In the genomic region with DNA sequence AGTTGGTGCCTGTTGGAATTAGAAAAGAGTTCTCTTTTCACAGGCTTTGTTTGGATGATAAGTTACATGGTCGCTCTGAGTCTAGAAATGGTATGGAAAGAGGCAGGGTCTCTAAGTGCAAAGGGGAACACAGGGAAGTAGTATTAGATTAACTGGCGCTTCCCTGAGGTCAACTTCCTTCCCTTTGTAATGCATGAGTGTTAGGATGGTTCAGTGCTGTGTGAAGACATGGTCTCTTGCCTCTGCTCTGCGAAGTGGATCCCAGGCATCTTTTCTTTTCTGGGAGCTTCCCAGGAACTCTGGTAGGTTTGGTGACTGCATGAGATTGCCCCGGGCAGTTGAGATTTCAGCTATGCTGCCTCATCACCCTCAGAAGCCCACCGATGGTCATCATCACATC, we compare ENCODE assay signal across 24 cellular contexts.
"Had no signal": no experiment of that assay in that cellular context is flagged by ENCODE, and none has a peak within 500 bp of the region (broad histone marks: within the 10 kb centered on the region; RNA-seq: fewer than 3 reads in every experiment).

No MANE protein-coding gene starts in this region.

- DNase-seq: activated CD4-positive, alpha-beta memory T cell treated with anti-CD3 and anti-CD28 coated beads, Interleukin-2, amount 10 ng/mL, durations not matched to agents 7 days and 5 days; activated CD4-positive, alpha-beta T cell treated with anti-CD3 and anti-CD28 coated beads for 1 hour; activated CD4-positive, alpha-beta T cell treated with anti-CD3 and anti-CD28 coated beads for 4 hours; activated CD4-positive, alpha-beta T cell treated with anti-CD3 and anti-CD28 coated beads, Interleukin-2, amount 10 ng/mL, durations not matched to agents 7 days and 5 days; activated CD4-positive, alpha-beta T cell treated with anti-CD3 and anti-CD28 coated beads, Interleukin-2, amount 50 U/mL, for 4 hours; activated CD8-positive, alpha-beta memory T cell treated with anti-CD3 and anti-CD28 coated beads, Interleukin-2, amount 50 U/mL, for 48 hours; activated gamma-delta T cell; activated naive CD4-positive, alpha-beta T cell; activated naive CD4-positive, alpha-beta T cell treated with anti-CD3 and anti-CD28 coated beads, Interleukin-2, amount 10 ng/mL, durations not matched to agents 7 days and 5 days; activated naive CD8-positive, alpha-beta T cell treated with anti-CD3 and anti-CD28 coated beads, Interleukin-2, amount 10 ng/mL, durations not matched to agents 7 days and 5 days; activated T-cell treated with anti-CD3 and anti-CD28 coated beads for 4 hours; activated T-cell treated with anti-CD3 and anti-CD28 coated beads, Interleukin-2, amount 50 U/mL, for 24 hours; activated T-cell treated with anti-CD3 and anti-CD28 coated beads, Interleukin-2, amount 50 U/mL, for 72 hours; dorsolateral prefrontal cortex; effector memory CD4-positive, alpha-beta T cell; endodermal cell; foreskin keratinocyte; gastrocnemius medialis; heart right ventricle; T-helper 2 cell had no signal

- H3K36me3 ChIP-seq: ascending aorta, breast epithelium, cardiac muscle cell, gastrocnemius medialis, heart right ventricle had no signal

- H3K9me3 ChIP-seq: ascending aorta, breast epithelium, gastrocnemius medialis, heart right ventricle had no signal

- H3K4me1 ChIP-seq: ascending aorta, breast epithelium, foreskin keratinocyte, gastrocnemius medialis, heart right ventricle had no signal

- H3K27ac ChIP-seq: ascending aorta, breast epithelium, cardiac muscle cell, coronary artery, dorsolateral prefrontal cortex, foreskin keratinocyte, gastrocnemius medialis, heart right ventricle had no signal

- H3K4me3 ChIP-seq: ascending aorta, breast epithelium, cardiac muscle cell, coronary artery, dorsolateral prefrontal cortex, gastrocnemius medialis, heart right ventricle had no signal

- H3K27me3 ChIP-seq: ascending aorta, breast epithelium, cardiac muscle cell, gastrocnemius medialis, heart right ventricle had no signal
